1 cellular context compared by ENCODE assay signal in genomic region chr18:71443726-71444480, GRCh38.
TF ChIP-seq lines count a peak whose summit lies in the region.

No MANE protein-coding gene starts in this region.

TF ChIP-seq in SK-N-SH, 30 proteins besides CTCF, POLR2A, EP300 and RAD21 (continued from another document):
- no peak for TF ChIP-seq TAF1 (IDR thresholded peaks at IDR 0.05; ENCODE audit: borderline replicate concordance, low read depth, low read length)
- no peak for TF ChIP-seq CHD2 (IDR thresholded peaks at IDR 0.05; ENCODE audit: low read length, partially characterized antibody)
- TF ChIP-seq USF1 (IDR thresholded peaks at IDR 0.05; ENCODE audit: borderline replicate concordance, low read depth): no peak
- TF ChIP-seq PBX3 (IDR thresholded peaks at IDR 0.05): peak; percentile 25; the same call in 1 of the 2 replicates
- no peak for TF ChIP-seq MXI1 (IDR thresholded peaks at IDR 0.05; ENCODE audit: low read depth, low read length)
- no peak for TF ChIP-seq EZH2phosphoT487 (IDR thresholded peaks at IDR 0.05; ENCODE audit: borderline replicate concordance, low read depth)
- no peak for TF ChIP-seq GATA2 (CRISPR knock-in tag; IDR thresholded peaks at IDR 0.05)
- TF ChIP-seq MAX (IDR thresholded peaks at IDR 0.05; ENCODE audit: low read depth): no peak
- peak; percentile 14; the same call in 1 of the 2 replicates for TF ChIP-seq JUND (IDR thresholded peaks at IDR 0.05)
- 0 out of 2 replicates have a peak, but pooled peaks have one; percentile 15 for TF ChIP-seq TEAD4 (IDR thresholded peaks at IDR 0.05; ENCODE audit: borderline replicate concordance, insufficient read depth)
- TF ChIP-seq POLR2AphosphoS5 (IDR thresholded peaks at IDR 0.05; ENCODE audit: low read depth, low read length): no peak
- TF ChIP-seq REST (IDR thresholded peaks at IDR 0.05; ENCODE audit: low read depth, low read length): no peak
